In the genomic region with DNA sequence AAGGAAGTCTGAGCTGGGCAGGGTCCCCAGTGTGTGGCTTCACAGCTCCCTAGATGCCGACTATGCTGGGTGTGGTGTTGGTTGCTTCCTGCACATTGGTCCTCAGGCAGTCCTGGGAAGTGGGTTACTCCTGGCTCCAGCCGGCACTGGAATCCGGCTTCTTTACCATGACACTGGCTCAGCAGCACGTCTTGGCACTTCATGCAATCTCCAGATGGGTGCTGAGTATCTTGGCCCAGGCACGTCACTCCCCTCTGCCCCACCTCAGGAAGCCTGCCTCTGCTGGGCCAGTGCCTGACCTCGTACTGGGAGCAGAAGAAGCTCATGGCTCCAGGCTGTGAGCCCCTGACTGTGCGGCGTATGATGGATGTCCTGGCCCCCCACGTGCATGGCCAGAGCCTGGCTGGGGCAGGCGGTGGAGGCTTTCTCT, we compare ENCODE assay signal across 14 cellular contexts. TPM values are rescaled to one million over a fixed set of nuclear protein-coding genes. Genes with fewer than 3 reads are reported as not detected.
DNase-seq lines count a peak whose midpoint lies in the region; ATAC-seq, FAIRE-seq and TF ChIP-seq lines count a peak whose summit lies in the region.
"Had no signal": no experiment of that assay in that cellular context is flagged by ENCODE, and none has a peak within 500 bp of the region (broad histone marks: within the 10 kb centered on the region; RNA-seq: fewer than 3 reads in every experiment).

No MANE protein-coding gene starts in this region.

- H3K36me3 ChIP-seq in fibroblast of lung (ENCODE audit: control insufficient read depth, insufficient read depth, low read length) (peaks cover 26% of the 10 kb centered on the region), neuronal stem cell (replicated peaks in 1 of 2; ENCODE audit: control insufficient read depth in 2 of 2, insufficient read depth in 2 of 2, low read length in 2 of 2) (peaks cover 33 to 63% of the 10 kb centered on the region in 2 donors), small intestine (ENCODE audit: control insufficient read depth in 2 of 2, insufficient read depth in 2 of 2, low read length in 2 of 2) (peaks cover 8 to 14% of the 10 kb centered on the region in 2 donors), testis (ENCODE audit: low read depth, missing control alignments) (no peaks in the 10 kb centered on the region)

- H3K4me1 ChIP-seq in fibroblast of lung (ENCODE audit: control insufficient read depth, extremely low read depth, insufficient read depth, low read length) (peaks cover 20% of the 10 kb centered on the region), neuronal stem cell (ENCODE audit: control insufficient read depth in 2 of 2, insufficient read depth in 1 of 2, low read depth in 1 of 2, low read length in 2 of 2) (peaks cover 0 to 4% of the 10 kb centered on the region in 2 donors), small intestine (ENCODE audit: control insufficient read depth in 2 of 2, insufficient read depth in 1 of 2, low read depth in 1 of 2, low read length in 1 of 2) (no peaks in the 10 kb centered on the region), testis (no peaks in the 10 kb centered on the region)
- H3K4me1 ChIP-seq: transverse colon had no signal

- H3K4me3 Mint-ChIP-seq in T-helper 2 cell treated with Interferon-gamma antibody and Interleukin-4, amounts not matched to agents 5 μg/mL and 100 μg/mL, for 36 hours, result no peak overlapping the region
- H3K4me3 Mint-ChIP-seq in WTC11, result no peak overlapping the region

- no peak for TF ChIP-seq POLR2A in testis (IDR thresholded peaks at IDR 0.05)

- H3K79me2 ChIP-seq in fibroblast of lung (ENCODE audit: control insufficient read depth, insufficient read depth, low read length), result no peaks in the 10 kb centered on the region

- no CpG with 5 or more reads among the region's 10 CpGs for WGBS in neuronal stem cell (ENCODE audit: extremely low coverage in 2 of 2, insufficient read length in 2 of 2, insufficient replicate concordance in 1 of 2), 2 donors
- WGBS in small intestine, 3 donors, result 63 to 83% (median 77%) methylated on average over 10 of the region's 10 CpGs
- 56 to 60% methylated on average over 2 to 10 of the region's 10 CpGs for WGBS in testis, 2 donors

- intact Hi-C loops in testis (cut with DNase I; ENCODE audit: low total_unique reads), result no loop called here

- H3K9ac ChIP-seq in fibroblast of lung (ENCODE audit: insufficient read depth, low read length), result no peak overlapping the region
- no peak overlapping the region for H3K9ac ChIP-seq in neuronal stem cell (ENCODE audit: low read depth, low read length, poor library complexity)

- POLR2A ChIA-PET in WTC11 (lab: Charles Lee), result interaction anchor here (1.0 to 1.5 kb wide), 3 partner anchors 22 to 98 kb away, joined by 3 to 6 read pairs (median 3); no protein-coding TSS in a partner anchor

- H3K4me2 ChIP-seq in fibroblast of lung (ENCODE audit: extremely low read depth, insufficient read depth, low read length) (no peak overlapping the region), neuronal stem cell (ENCODE audit: insufficient read depth, low read length, poor library complexity, severe bottlenecking) (no peak overlapping the region)

- H4K91ac ChIP-seq in neuronal stem cell (ENCODE audit: low read depth, low read length, poor library complexity), result no peak overlapping the region

- no peak overlapping the region for H3K14ac ChIP-seq in neuronal stem cell (ENCODE audit: low read length)

- DNase-seq in T-helper 2 cell treated with Interferon-gamma antibody and Interleukin-4, amounts not matched to agents 5 μg/mL and 100 μg/mL, for 36 hours (ENCODE audit: low spot score), result no peak
- DNase-seq in T-helper 2 cell (no peak), WTC11 (ENCODE audit: low spot score) (no peak), fibroblast of lung (ENCODE audit: low read depth in 2 of 2) (peak in 1 of 2 donors; percentile 31), neuronal stem cell (ENCODE audit: low spot score) (no peak), small intestine (no peak), testis (no peak)
- DNase-seq: NCI-H1092 treated with DMSO at 0.1 percent for 48 hours, NCI-H526, RPMI8226, transverse colon had no signal

- CTCF ChIA-PET in WTC11 (lab: Charles Lee), result interaction anchor here (0.6 to 5.3 kb wide), 4 partner anchors 9 to 84 kb away, joined by 3 to 22 read pairs (median 4); no protein-coding TSS in a partner anchor

- peak; percentile 45 for ATAC-seq in WTC11
- ATAC-seq in GM18873 (IDR thresholded peaks at IDR 0.05; ENCODE audit: low FRiP score, unreplicated experiment), result no peak

- H3K4me3 ChIP-seq in fibroblast of lung (replicated peaks in 1 of 4; ENCODE audit: control extremely low read depth in 1 of 4, insufficient read depth in 1 of 4, low read depth in 3 of 4, low read length in 4 of 4) (no peak overlapping the region), neuronal stem cell (ENCODE audit: low read length in 2 of 2) (no peak overlapping the region), small intestine (ENCODE audit: low read depth in 1 of 2, low read length in 2 of 2) (no peak overlapping the region), testis (no peak overlapping the region)
- H3K4me3 ChIP-seq: dorsolateral prefrontal cortex, transverse colon had no signal

- no peak for FAIRE-seq in small intestine (lab: Jason Lieb, UNC)
- FAIRE-seq: A204.1 had no signal

- H3K18ac ChIP-seq in neuronal stem cell (ENCODE audit: low read length), result no peak overlapping the region

- no peak overlapping the region for H2BK12ac ChIP-seq in neuronal stem cell (ENCODE audit: low read length)

- H3K4me1 Mint-ChIP-seq in T-helper 2 cell treated with Interferon-gamma antibody and Interleukin-4, amounts not matched to agents 5 μg/mL and 100 μg/mL, for 36 hours (ENCODE audit: low read depth), result peaks cover 16% of the 10 kb centered on the region
- H3K4me1 Mint-ChIP-seq in WTC11, result 0 out of 2 replicates have a peak, but pooled peaks cover 3% of the 10 kb centered on the region

- H3K27ac ChIP-seq in fibroblast of lung (ENCODE audit: insufficient read depth, low read length) (peak overlapping the region; percentile 5), neuronal stem cell (replicated peaks; ENCODE audit: low read length) (no peak overlapping the region), small intestine (ENCODE audit: low read depth in 1 of 2, low read length in 1 of 2) (no peak overlapping the region), testis (no peak overlapping the region)
- H3K27ac ChIP-seq: transverse colon had no signal

- no peaks in the 10 kb centered on the region for H3K9me3 ChIP-seq in fibroblast of lung (ENCODE audit: control insufficient read depth, insufficient read depth, low read depth, low read length)
- no peaks in the 10 kb centered on the region for H3K9me3 ChIP-seq in neuronal stem cell (replicated peaks in 1 of 2; ENCODE audit: control insufficient read depth in 2 of 2, insufficient read depth in 1 of 2, low read depth in 1 of 2, low read length in 2 of 2)
- no peaks in the 10 kb centered on the region for H3K9me3 ChIP-seq in small intestine (ENCODE audit: control insufficient read depth, low read depth)
- H3K9me3 ChIP-seq in testis, result no peaks in the 10 kb centered on the region
- H3K9me3 ChIP-seq: transverse colon had no signal

- peak overlapping the region; percentile 20 for H3K27ac Mint-ChIP-seq in T-helper 2 cell treated with Interferon-gamma antibody and Interleukin-4, amounts not matched to agents 5 μg/mL and 100 μg/mL, for 36 hours
- peak overlapping the region; percentile 60; the same call in 1 of the 2 replicates for H3K27ac Mint-ChIP-seq in WTC11

- no peak overlapping the region for H2BK120ac ChIP-seq in neuronal stem cell (ENCODE audit: low read depth, low read length)

- no peak overlapping the region for H3K4ac ChIP-seq in neuronal stem cell (ENCODE audit: low read length)

- TF ChIP-seq CTCF in WTC11 (IDR thresholded peaks at IDR 0.05) (no peak), fibroblast of lung (conservative IDR thresholded peaks at IDR 0.05 in 1 of 2, IDR thresholded peaks at IDR 0.05 in 1 of 2; ENCODE audit: low read depth in 1 of 2, low read length in 2 of 2) (no peak), testis (IDR thresholded peaks at IDR 0.05) (no peak)

- peaks cover 2% of the 10 kb centered on the region for H3K79me1 ChIP-seq in neuronal stem cell (ENCODE audit: low read depth, low read length)

- peaks cover 29% of the 10 kb centered on the region for H3K36me3 Mint-ChIP-seq in T-helper 2 cell treated with Interferon-gamma antibody and Interleukin-4, amounts not matched to agents 5 μg/mL and 100 μg/mL, for 36 hours (ENCODE audit: low read depth)
- H3K36me3 Mint-ChIP-seq in WTC11, result peaks cover 6% of the 10 kb centered on the region; the same call in 1 of the 2 replicates

- no peaks in the 10 kb centered on the region for H3K27me3 Mint-ChIP-seq in T-helper 2 cell treated with Interferon-gamma antibody and Interleukin-4, amounts not matched to agents 5 μg/mL and 100 μg/mL, for 36 hours (ENCODE audit: low read depth)
- H3K27me3 Mint-ChIP-seq in WTC11 (ENCODE audit: low read depth), result no peaks in the 10 kb centered on the region

- H4K20me1 ChIP-seq in fibroblast of lung (ENCODE audit: control insufficient read depth, extremely low read depth, insufficient read depth, low read length), result no peaks in the 10 kb centered on the region

- H3K27me3 ChIP-seq in fibroblast of lung (ENCODE audit: control insufficient read depth, insufficient read depth, low read length), result no peaks in the 10 kb centered on the region
- no peaks in the 10 kb centered on the region for H3K27me3 ChIP-seq in neuronal stem cell (ENCODE audit: control insufficient read depth in 3 of 3, insufficient read depth in 3 of 3, low read depth in 1 of 3, low read length in 3 of 3)
- H3K27me3 ChIP-seq in small intestine (ENCODE audit: control insufficient read depth in 2 of 2, insufficient read depth in 2 of 2, low read length in 2 of 2), result no peaks in the 10 kb centered on the region
- no peaks in the 10 kb centered on the region for H3K27me3 ChIP-seq in testis
- H3K27me3 ChIP-seq: dorsolateral prefrontal cortex, transverse colon had no signal

- H2AK5ac ChIP-seq in neuronal stem cell (ENCODE audit: low read depth, low read length), result no peak overlapping the region

- no peak overlapping the region for H4K8ac ChIP-seq in neuronal stem cell (ENCODE audit: low read depth, low read length)

- H3K9me3 Mint-ChIP-seq in T-helper 2 cell treated with Interferon-gamma antibody and Interleukin-4, amounts not matched to agents 5 μg/mL and 100 μg/mL, for 36 hours, result no peaks in the 10 kb centered on the region
- H3K9me3 Mint-ChIP-seq in WTC11, result no peaks in the 10 kb centered on the region

- no peak overlapping the region for H2AFZ ChIP-seq in fibroblast of lung (ENCODE audit: low read length)
- no peak overlapping the region for H2AFZ ChIP-seq in neuronal stem cell (ENCODE audit: low read length)

- H2BK5ac ChIP-seq in neuronal stem cell (ENCODE audit: low read length), result no peak overlapping the region

- H3K23ac ChIP-seq in neuronal stem cell (ENCODE audit: low read depth, low read length, poor library complexity), result peak overlapping the region; percentile 11

- no peak overlapping the region for H2BK15ac ChIP-seq in neuronal stem cell (ENCODE audit: low read length)

RNA-seq across cellular contexts. Expression of gene FCSK, which starts 24.5 kb away (rescaled TPM):
- 7.0 to 10.6 TPM (median 8.6 TPM) in 3 replicates for total RNA-seq in WTC11 (2021)
- 11.8 and 13.5 TPM in 2 replicates for total RNA-seq in fibroblast of lung
- polyA plus RNA-seq in fibroblast of lung, result 4.4 and 4.9 TPM in 2 replicates
- 4.4 and 5.0 TPM in 2 replicates for polyA plus RNA-seq in fibroblast of lung (2012)
- 5.9 and 7.1 TPM in 2 replicates for polyA minus RNA-seq in fibroblast of lung (ENCODE audit: low replicate concordance)
- 2.1 TPM for polyA plus RNA-seq in neuronal stem cell (2013, experiment 1 of 2)
- 2.4 TPM for polyA plus RNA-seq in neuronal stem cell (2013, experiment 2 of 2)
- polyA plus RNA-seq in small intestine, result 10 to 100 TPM; 19.6 to 26.8 (median 21.9) TPM
- total RNA-seq in testis, result 10 to 100 TPM; 26.4 to 36.3 TPM
- 12.4 TPM for polyA plus RNA-seq in testis (ENCODE audit: insufficient read depth, low read depth, low replicate concordance)

RNA-seq across cellular contexts. Expression of gene ST3GAL2, which starts 40.0 kb away (rescaled TPM):
- total RNA-seq in WTC11 (2021) (46.0 to 49.4 TPM (median 46.2 TPM) in 3 replicates), fibroblast of lung (9.5 and 17.8 TPM in 2 replicates), testis (10 to 100 TPM; 32.5 to 46.2 TPM)
- polyA plus RNA-seq in fibroblast of lung (13.1 and 13.5 TPM in 2 replicates), small intestine (1 to 10 TPM; 5.6 to 9.1 (median 7.6) TPM), testis (ENCODE audit: insufficient read depth, low read depth, low replicate concordance) (20.2 TPM)
- 16.2 and 17.6 TPM in 2 replicates for polyA plus RNA-seq in fibroblast of lung (2012)
- polyA minus RNA-seq in fibroblast of lung (ENCODE audit: low replicate concordance), result 59.6 and 59.9 TPM in 2 replicates
- 21.9 TPM for polyA plus RNA-seq in neuronal stem cell (2013, experiment 1 of 2)
- 23.3 TPM for polyA plus RNA-seq in neuronal stem cell (2013, experiment 2 of 2)

RNA-seq across cellular contexts. Expression of gene COG4, which starts 44.4 kb away (rescaled TPM):
- total RNA-seq in WTC11 (2021), result 56.6 to 65.6 TPM (median 61.8 TPM) in 3 replicates
- total RNA-seq in fibroblast of lung, result 79.6 and 117 TPM in 2 replicates
- polyA plus RNA-seq in fibroblast of lung, result 36.2 and 50.7 TPM in 2 replicates
- 37.7 and 56.8 TPM in 2 replicates for polyA plus RNA-seq in fibroblast of lung (2012)
- polyA minus RNA-seq in fibroblast of lung (ENCODE audit: low replicate concordance), result 87.9 and 103 TPM in 2 replicates
- polyA plus RNA-seq in neuronal stem cell (2013, experiment 1 of 2), result 30.7 TPM
- polyA plus RNA-seq in neuronal stem cell (2013, experiment 2 of 2), result 29.9 TPM
- 10 to 100 TPM; 48.1 to 93.5 (median 50.8) TPM for polyA plus RNA-seq in small intestine
- 10 to 100 TPM; 85.2 to 85.9 TPM for total RNA-seq in testis
- polyA plus RNA-seq in testis (ENCODE audit: insufficient read depth, low read depth, low replicate concordance), result 65.9 TPM

RNA-seq across cellular contexts. Expression of gene SF3B3, which starts 44.7 kb away (rescaled TPM):
- total RNA-seq in WTC11 (2021) (423 to 475 TPM (median 430 TPM) in 3 replicates), fibroblast of lung (81.9 and 107 TPM in 2 replicates), testis (100 to 1,000 TPM; 143 to 181 TPM)
- polyA plus RNA-seq in fibroblast of lung (89.2 and 166 TPM in 2 replicates), small intestine (10 to 100 TPM; 33.3 to 91.9 (median 46.7) TPM), testis (ENCODE audit: insufficient read depth, low read depth, low replicate concordance) (134 TPM)
- polyA plus RNA-seq in fibroblast of lung (2012), result 183 and 273 TPM in 2 replicates
- 343 and 595 TPM in 2 replicates for polyA minus RNA-seq in fibroblast of lung (ENCODE audit: low replicate concordance)
- polyA plus RNA-seq in neuronal stem cell (2013, experiment 1 of 2), result 133 TPM
- polyA plus RNA-seq in neuronal stem cell (2013, experiment 2 of 2), result 130 TPM
